ENCODE assay signal across 12 cellular contexts in the genomic region with DNA sequence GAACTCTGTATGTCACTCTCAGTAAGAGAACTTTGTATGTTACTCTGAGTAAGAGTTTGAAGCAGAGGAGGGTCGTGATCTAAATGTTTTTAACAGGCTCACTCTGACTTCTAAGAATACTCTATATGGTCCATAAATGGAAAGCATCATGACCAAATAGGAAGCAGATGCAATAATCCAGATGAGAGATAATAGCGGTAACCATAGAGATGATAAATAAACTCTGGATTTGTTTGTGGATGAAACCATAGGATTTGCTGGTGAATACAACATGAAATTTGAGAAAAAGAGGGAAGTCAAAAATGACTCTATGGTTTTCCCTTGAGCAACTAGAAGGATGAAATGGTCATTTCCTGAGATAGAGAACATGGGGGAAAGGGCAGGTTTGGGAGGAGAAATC. TPM values are rescaled to one million over a fixed set of nuclear protein-coding genes. Genes with fewer than 3 reads are reported as not detected.
A peak's percentile ranks its signal among the peaks of the same experiment; 100 is the strongest.
DNase-seq lines count a peak whose midpoint lies in the region; ATAC-seq and TF ChIP-seq lines count a peak whose summit lies in the region.
"Had no signal": no experiment of that assay in that cellular context is flagged by ENCODE, and none has a peak within 500 bp of the region (broad histone marks: within the 10 kb centered on the region; RNA-seq: fewer than 3 reads in every experiment).

No MANE protein-coding gene starts in this region.

- no peaks in the 10 kb centered on the region for H3K27me3 Mint-ChIP-seq in IgD-negative memory B cell
- no peaks in the 10 kb centered on the region for H3K27me3 Mint-ChIP-seq in activated T-helper 2 cell treated with anti-CD3 and anti-CD28 coated beads, Interferon-gamma antibody, Interleukin-2, Interleukin-4, amounts not matched to agents 10 μg/mL and 5 μg/mL and 100 μg/mL, durations not matched to agents 14 hours and 24 hours and 36 hours (ENCODE audit: low read depth)
- no peaks in the 10 kb centered on the region for H3K27me3 Mint-ChIP-seq in naive thymus-derived CD8-positive, alpha-beta T cell

- peaks cover 9 to 17% of the 10 kb centered on the region in 2 experiments; a peak in 3 of 4 replicates for H3K4me1 ChIP-seq in SK-N-SH (ENCODE audit: control insufficient read depth in 1 of 2, insufficient read depth in 2 of 2, low read depth in 1 of 2, low read length in 1 of 2)
- H3K4me1 ChIP-seq: colonic mucosa had no signal

- no peak for TF ChIP-seq RAD21 in SK-N-SH (IDR thresholded peaks at IDR 0.05; ENCODE audit: low read length)

- DNase-seq in SK-N-SH (peak; percentile 32), GM10266 (ENCODE audit: extremely low spot score) (no peak), GM19238 (ENCODE audit: insufficient read length, low spot score) (no peak)
- DNase-seq in activated T-helper 2 cell treated with anti-CD3 and anti-CD28 coated beads, Interferon-gamma antibody, Interleukin-2, Interleukin-4, amounts not matched to agents 10 μg/mL and 5 μg/mL and 100 μg/mL, durations not matched to agents 14 hours and 24 hours and 36 hours (ENCODE audit: low spot score), result no peak
- no peak for DNase-seq in naive thymus-derived CD8-positive, alpha-beta T cell
- DNase-seq: colonic mucosa, transverse colon had no signal

- ATAC-seq in SK-N-SH treated with all-trans-retinoic acid at 6 μM for 48 hours (no peak), GM21737 (IDR thresholded peaks at IDR 0.05; ENCODE audit: unreplicated experiment) (no peak)
- no peak for ATAC-seq in naive thymus-derived CD8-positive, alpha-beta T cell
- ATAC-seq: A549, WTC11 had no signal

- H3K36me3 ChIP-seq in SK-N-SH (replicated peaks in 1 of 2; ENCODE audit: control insufficient read depth in 1 of 2, insufficient read depth in 2 of 2, low read length in 1 of 2), result peaks cover 31 to 59% of the 10 kb centered on the region in 2 experiments
- H3K36me3 ChIP-seq: colonic mucosa had no signal

- H3K9me3 ChIP-seq in SK-N-SH, result no peaks in the 10 kb centered on the region
- H3K9me3 ChIP-seq: A549, colonic mucosa, transverse colon had no signal

- CTCF ChIA-PET in SK-N-SH (lab: Yijun Ruan, JAX), result no interaction called here

- no peak overlapping the region for H3K4me3 ChIP-seq in SK-N-SH (ENCODE audit: low read depth in 2 of 2, low read length in 1 of 2)
- H3K4me3 ChIP-seq: A549, colonic mucosa, transverse colon had no signal

- H3K4me3 Mint-ChIP-seq in IgD-negative memory B cell, result peak overlapping the region in 3 of 4 donors; percentile 63 to 87 (median 84)
- H3K4me3 Mint-ChIP-seq in activated T-helper 2 cell treated with anti-CD3 and anti-CD28 coated beads, Interferon-gamma antibody, Interleukin-2, Interleukin-4, amounts not matched to agents 10 μg/mL and 5 μg/mL and 100 μg/mL, durations not matched to agents 14 hours and 24 hours and 36 hours (ENCODE audit: low read depth), result peak overlapping the region; percentile 44
- H3K4me3 Mint-ChIP-seq in naive thymus-derived CD8-positive, alpha-beta T cell, result peak overlapping the region in 9 of 10 donors; percentile 52 to 79 (median 71)
- H3K4me3 Mint-ChIP-seq: WTC11 had no signal

- no peak overlapping the region for H3K9ac ChIP-seq in SK-N-SH

- no peak for TF ChIP-seq EP300 in SK-N-SH (IDR thresholded peaks at IDR 0.05; ENCODE audit: borderline replicate concordance in 1 of 2, low read depth in 1 of 2, low read length in 1 of 2)

- 58% methylated on average over 2 of the region's 2 CpGs for WGBS in SK-N-SH (ENCODE audit: low lambda C conversion rate)

- POLR2A ChIA-PET in SK-N-SH (lab: Yijun Ruan, JAX), result no interaction called here
- POLR2A ChIA-PET in naive thymus-derived CD8-positive, alpha-beta T cell (lab: Charles Lee), result interaction anchor here (0.6 kb wide), 1 partner anchor 128 kb away, joined by 3 read pairs; no protein-coding TSS in a partner anchor

- H3K9me2 ChIP-seq in SK-N-SH, result no peaks in the 10 kb centered on the region

- TF ChIP-seq CTCF in SK-N-SH (IDR thresholded peaks at IDR 0.05), result no peak
- TF ChIP-seq CTCF in GM10266 (IDR thresholded peaks at IDR 0.05; ENCODE audit: control insufficient read depth, insufficient read depth, low read depth, missing control alignments), result no peak

- intact Hi-C loops in activated T-helper 2 cell treated with anti-CD3 and anti-CD28 coated beads, Interferon-gamma antibody, Interleukin-2, Interleukin-4, amounts not matched to agents 10 μg/mL and 5 μg/mL and 100 μg/mL, durations not matched to agents 14 hours and 24 hours and 36 hours (cut with micrococcal nuclease), result loop anchor here (5.0 kb wide), 2 partner anchors 77 to 298 kb away; a partner anchor contains a TSS

- H3K79me2 ChIP-seq in SK-N-SH (ENCODE audit: insufficient read depth), result peaks cover 38% of the 10 kb centered on the region

- peaks cover 25 to 52% (median 37%) of the 10 kb centered on the region in 3 donors for H3K4me1 Mint-ChIP-seq in IgD-negative memory B cell
- peaks cover 35% of the 10 kb centered on the region for H3K4me1 Mint-ChIP-seq in activated T-helper 2 cell treated with anti-CD3 and anti-CD28 coated beads, Interferon-gamma antibody, Interleukin-2, Interleukin-4, amounts not matched to agents 10 μg/mL and 5 μg/mL and 100 μg/mL, durations not matched to agents 14 hours and 24 hours and 36 hours (ENCODE audit: low read depth)
- H3K4me1 Mint-ChIP-seq in naive thymus-derived CD8-positive, alpha-beta T cell, result peaks cover 5 to 62% (median 21%) of the 10 kb centered on the region in 4 donors
- H3K4me1 Mint-ChIP-seq: WTC11 had no signal

- peak overlapping the region; percentile 56 to 82 (median 76) for H3K27ac Mint-ChIP-seq in IgD-negative memory B cell
- H3K27ac Mint-ChIP-seq in activated T-helper 2 cell treated with anti-CD3 and anti-CD28 coated beads, Interferon-gamma antibody, Interleukin-2, Interleukin-4, amounts not matched to agents 10 μg/mL and 5 μg/mL and 100 μg/mL, durations not matched to agents 14 hours and 24 hours and 36 hours, result peak overlapping the region; percentile 67
- peak overlapping the region in 9 of 10 donors; percentile 47 to 84 (median 77) for H3K27ac Mint-ChIP-seq in naive thymus-derived CD8-positive, alpha-beta T cell
- H3K27ac Mint-ChIP-seq: WTC11 had no signal

- H3F3A ChIP-seq in SK-N-SH (replicated peaks; ENCODE audit: insufficient read depth), result no peaks in the 10 kb centered on the region

- no peaks in the 10 kb centered on the region for H4K20me1 ChIP-seq in SK-N-SH (ENCODE audit: insufficient read depth)

- H3K4me2 ChIP-seq in SK-N-SH, result no peak overlapping the region
- H3K4me2 ChIP-seq: A549 had no signal

- H3K27me3 ChIP-seq in SK-N-SH (ENCODE audit: insufficient read depth), result no peaks in the 10 kb centered on the region
- H3K27me3 ChIP-seq: colonic mucosa, transverse colon had no signal

- no peak overlapping the region for H3K27ac ChIP-seq in SK-N-SH (ENCODE audit: low read depth in 2 of 2, low read length in 1 of 2)
- H3K27ac ChIP-seq: A549, colonic mucosa, transverse colon had no signal

- no peak overlapping the region for H2AFZ ChIP-seq in SK-N-SH (ENCODE audit: low read depth)

- H3K9me3 Mint-ChIP-seq in IgD-negative memory B cell, result no peaks in the 10 kb centered on the region
- no peaks in the 10 kb centered on the region for H3K9me3 Mint-ChIP-seq in activated T-helper 2 cell treated with anti-CD3 and anti-CD28 coated beads, Interferon-gamma antibody, Interleukin-2, Interleukin-4, amounts not matched to agents 10 μg/mL and 5 μg/mL and 100 μg/mL, durations not matched to agents 14 hours and 24 hours and 36 hours
- no peaks in the 10 kb centered on the region for H3K9me3 Mint-ChIP-seq in naive thymus-derived CD8-positive, alpha-beta T cell
- H3K9me3 Mint-ChIP-seq: WTC11 had no signal

- peaks cover 16% of the 10 kb centered on the region for H3K36me3 Mint-ChIP-seq in IgD-negative memory B cell
- H3K36me3 Mint-ChIP-seq in activated T-helper 2 cell treated with anti-CD3 and anti-CD28 coated beads, Interferon-gamma antibody, Interleukin-2, Interleukin-4, amounts not matched to agents 10 μg/mL and 5 μg/mL and 100 μg/mL, durations not matched to agents 14 hours and 24 hours and 36 hours (ENCODE audit: low read depth), result peaks cover 45% of the 10 kb centered on the region
- H3K36me3 Mint-ChIP-seq in naive thymus-derived CD8-positive, alpha-beta T cell, result peaks cover 4 to 43% (median 25%) of the 10 kb centered on the region in 3 donors

TF ChIP-seq in SK-N-SH, 30 proteins besides CTCF, POLR2A, EP300 and RAD21 (continues in another document):
- TF ChIP-seq, protein P1, sequence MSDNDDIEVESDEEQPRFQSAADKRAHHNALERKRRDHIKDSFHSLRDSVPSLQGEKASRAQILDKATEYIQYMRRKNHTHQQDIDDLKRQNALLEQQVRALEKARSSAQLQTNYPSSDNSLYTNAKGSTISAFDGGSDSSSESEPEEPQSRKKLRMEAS (IDR thresholded peaks at IDR 0.05; ENCODE audit: low read depth), result no peak
- TF ChIP-seq YY1 (IDR thresholded peaks at IDR 0.05; ENCODE audit: low read depth) (no peak), RXRA (IDR thresholded peaks at IDR 0.05; ENCODE audit: borderline replicate concordance, low read depth) (no peak), MEF2A (IDR thresholded peaks at IDR 0.05; ENCODE audit: borderline replicate concordance, low read depth) (no peak)

TF ChIP-seq in SK-N-SH treated with all-trans-retinoic acid at 6 μM for 48 hours, 23 proteins besides CTCF, POLR2A, EP300 and RAD21:
- no peak for TF ChIP-seq ISL1 (CRISPR knock-in tag; IDR thresholded peaks at IDR 0.05)
- TF ChIP-seq RARB (CRISPR knock-in tag; IDR thresholded peaks at IDR 0.05), result no peak
- TF ChIP-seq PPARA (CRISPR knock-in tag; IDR thresholded peaks at IDR 0.05; ENCODE audit: borderline replicate concordance), result no peak
- TF ChIP-seq CSDC2 (CRISPR knock-in tag; IDR thresholded peaks at IDR 0.05), result no peak
- no peak for TF ChIP-seq ARNTL (CRISPR knock-in tag; IDR thresholded peaks at IDR 0.05; ENCODE audit: borderline replicate concordance, low read depth)
TF ChIP-seq in SK-N-SH treated with all-trans-retinoic acid at 6 μM for 48 hours: peak in this region for 0.

RNA-seq across cellular contexts. Expression of a gene that starts 3.9 kb away (rescaled TPM):
- 10.8 and 17.5 TPM in 2 replicates for polyA plus RNA-seq in SK-N-SH (2012; rRNA removed)
- polyA plus RNA-seq in SK-N-SH (2012; cell fraction: cytosol; rRNA removed), result 7.8 and 9.0 TPM in 2 replicates
- polyA plus RNA-seq in SK-N-SH (2012; cell fraction: nucleus; rRNA removed), result 20.2 and 44.3 TPM in 2 replicates
- 11.0 TPM for polyA plus RNA-seq in IgD-negative memory B cell
- total RNA-seq in activated T-helper 2 cell treated with anti-CD3 and anti-CD28 coated beads, Interferon-gamma antibody, Interleukin-2, Interleukin-4, amounts not matched to agents 10 μg/mL and 5 μg/mL and 100 μg/mL, durations not matched to agents 14 hours and 24 hours and 36 hours, result 15.3 and 16.8 TPM in 2 replicates
- 10 to 100 TPM; 36.6 to 40.2 TPM for total RNA-seq in naive thymus-derived CD8-positive, alpha-beta T cell
- polyA plus RNA-seq in naive thymus-derived CD8-positive, alpha-beta T cell, result 10 to 100 TPM in 1 of 3 donors, 1 to 10 TPM in 2; 5.1 to 10.1 (median 7.1) TPM

RNA-seq across cellular contexts. Expression of a gene that starts 4.1 kb away (rescaled TPM):
- polyA plus RNA-seq in SK-N-SH (2012; rRNA removed) (2.9 and 4.0 TPM in 2 replicates), IgD-negative memory B cell (19.6 TPM)
- polyA plus RNA-seq in SK-N-SH (2012; cell fraction: cytosol; rRNA removed), result 5.5 and 6.2 TPM in 2 replicates
- polyA plus RNA-seq in SK-N-SH (2012; cell fraction: nucleus; rRNA removed), result 0.80 and 1.5 TPM in 2 replicates
- total RNA-seq in activated T-helper 2 cell treated with anti-CD3 and anti-CD28 coated beads, Interferon-gamma antibody, Interleukin-2, Interleukin-4, amounts not matched to agents 10 μg/mL and 5 μg/mL and 100 μg/mL, durations not matched to agents 14 hours and 24 hours and 36 hours, result 14.4 and 14.9 TPM in 2 replicates
- total RNA-seq in naive thymus-derived CD8-positive, alpha-beta T cell, result 10 to 100 TPM; 15.3 to 16.8 TPM
- 1 to 10 TPM; 6.7 to 9.6 (median 9.5) TPM for polyA plus RNA-seq in naive thymus-derived CD8-positive, alpha-beta T cell
